Comparison of ENCODE assay signal across 19 cellular contexts in the genomic region with DNA sequence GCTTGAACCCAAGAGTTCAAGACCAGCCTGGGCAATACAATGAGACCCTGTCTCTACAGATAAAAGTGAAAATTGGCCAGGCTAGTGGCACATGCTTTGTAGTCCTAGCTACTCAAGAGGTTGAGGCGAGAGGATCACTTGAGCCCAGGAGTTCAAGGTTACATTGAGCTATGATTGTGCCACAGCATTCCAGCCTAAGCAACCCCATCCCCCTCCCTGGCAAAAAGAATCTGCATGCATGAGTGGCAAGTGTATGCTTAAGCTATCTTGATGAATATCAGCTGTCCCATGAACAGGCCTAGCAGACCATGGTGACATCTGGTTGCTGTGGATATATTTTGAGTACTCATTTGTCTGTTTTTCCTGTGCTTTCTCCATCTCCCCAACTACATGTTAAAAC.
"Had no signal": no experiment of that assay in that cellular context is flagged by ENCODE, and none has a peak within 500 bp of the region (broad histone marks: within the 10 kb centered on the region; RNA-seq: fewer than 3 reads in every experiment).

No MANE protein-coding gene starts in this region.

- DNase-seq: cortex of kidney; dorsolateral prefrontal cortex; effector CD8-positive, alpha-beta T cell; foreskin melanocyte; head of caudate nucleus; hippocampal formation; left colon; mesendoderm; naive B cell; nephron progenitor cell; psoas muscle; retina; stimulated activated CD4-positive, alpha-beta T cell treated with anti-CD3 and anti-CD28 coated beads, Interleukin-2, amount 100 ng/mL, for 48 hours; stimulated activated naive CD4-positive, alpha-beta T cell treated with Interleukin-2 at 50 U/mL for 16 hours; upper lobe of right lung had no signal

- H3K27ac Mint-ChIP-seq: naive B cell, nephron progenitor cell had no signal

- H3K4me3 ChIP-seq: dorsolateral prefrontal cortex, psoas muscle, skin epidermis, tibial nerve, upper lobe of right lung, vagina had no signal

- H3K27me3 ChIP-seq: dorsolateral prefrontal cortex, tibial nerve, upper lobe of right lung, vagina had no signal

- H3K9me3 ChIP-seq: psoas muscle, tibial nerve, upper lobe of right lung, vagina had no signal

- ATAC-seq: left colon, psoas muscle, sciatic nerve, upper lobe of right lung had no signal

- H3K4me3 Mint-ChIP-seq: naive B cell, nephron progenitor cell had no signal

- H3K9me3 Mint-ChIP-seq: naive B cell, nephron progenitor cell had no signal

- H3K27me3 Mint-ChIP-seq: naive B cell had no signal

- H3K27ac ChIP-seq: dorsolateral prefrontal cortex, psoas muscle, skin epidermis, tibial nerve, upper lobe of right lung, vagina had no signal

- H3K36me3 Mint-ChIP-seq: naive B cell had no signal
